Comparison of ENCODE assay signal across 19 cellular contexts in genomic region chr2:177395594-177395993, GRCh38. TPM values are rescaled to one million over a fixed set of nuclear protein-coding genes. Genes with fewer than 3 reads are reported as not detected.
DNase-seq lines count a peak whose midpoint lies in the region; ATAC-seq, FAIRE-seq and TF ChIP-seq lines count a peak whose summit lies in the region.
"Had no signal": no experiment of that assay in that cellular context is flagged by ENCODE, and none has a peak within 500 bp of the region (broad histone marks: within the 10 kb centered on the region; RNA-seq: fewer than 3 reads in every experiment).

No MANE protein-coding gene starts in this region.

- no peak for ATAC-seq in CD4-positive, alpha-beta T cell (ENCODE audit: poor library complexity)
- no peak for ATAC-seq in IMR-90 (ENCODE audit: low read depth)
- no peak for ATAC-seq in RWPE2 (ENCODE audit: low read depth)
- ATAC-seq in GM21786 (IDR thresholded peaks at IDR 0.05; ENCODE audit: unreplicated experiment) = no peak
- ATAC-seq in HG02973 (IDR thresholded peaks at IDR 0.05; ENCODE audit: unreplicated experiment) = no peak
- ATAC-seq in sciatic nerve = no peak
- ATAC-seq: T-cell had no signal

- no peak overlapping the region for H2AFZ ChIP-seq in IMR-90 (replicated peaks; ENCODE audit: low read length, poor library complexity)
- no peak overlapping the region for H2AFZ ChIP-seq in endothelial cell of umbilical vein (ENCODE audit: low read depth, low read length)

- DNase-seq in CD4-positive, alpha-beta T cell = no peak
- no peak for DNase-seq in IMR-90
- no peak for DNase-seq in RWPE2 (ENCODE audit: low spot score)
- no peak for DNase-seq in endothelial cell of umbilical vein (ENCODE audit: low read depth, low spot score)
- DNase-seq in NCI-H748 (lab: John Stamatoyannopoulos, UW; ENCODE audit: unreplicated experiment) = no peak
- DNase-seq in sciatic nerve (ENCODE audit: low spot score) = no peak
- DNase-seq: GF-D8, HFFc6, NCI-H1092 treated with DMSO at 0.1 percent for 48 hours, NCI-H1694 treated with DMSO at 0.1 percent for 48 hours, NCI-H446 treated with DMSO at 0.1 percent for 48 hours, NCI-H774, SJCRH30, T-cell, T1000 had no signal

- BruUV-seq in IMR-90 (replicated peaks; lab: Mats Ljungman, UMichigan) (no TSS peak), endothelial cell of umbilical vein (replicated peaks; lab: Mats Ljungman, UMichigan) (no TSS peak)

- TF ChIP-seq RAD21 in IMR-90 (IDR thresholded peaks at IDR 0.05; ENCODE audit: low read length) = no peak

- H3K14ac ChIP-seq in IMR-90 (replicated peaks; ENCODE audit: low read depth, low read length) = no peak overlapping the region

- no peak overlapping the region for H2BK15ac ChIP-seq in IMR-90 (ENCODE audit: low read depth, low read length)

- no peak overlapping the region for H2BK120ac ChIP-seq in IMR-90 (ENCODE audit: low read depth, low read length)

- POLR2A ChIA-PET in CD4-positive, alpha-beta T cell (lab: Charles Lee) = interaction anchor here (0.6 to 0.8 kb wide), 2 partner anchors 14 to 231 kb away, joined by 3 read pairs; no protein-coding TSS in a partner anchor
- POLR2A ChIA-PET in IMR-90 (lab: Charles Lee; ENCODE audit: unreplicated experiment) = no interaction called here
- POLR2A ChIA-PET in endothelial cell of umbilical vein (lab: Charles Lee) = no interaction called here

- H3K4me3 ChIP-seq in IMR-90 (ENCODE audit: insufficient read depth, low read depth, low read length) (no peak overlapping the region), RWPE2 (ENCODE audit: severe bottlenecking) (no peak overlapping the region), endothelial cell of umbilical vein (replicated peaks in 1 of 3; ENCODE audit: insufficient read depth in 1 of 3, low read depth in 1 of 3, low read length in 3 of 3) (no peak overlapping the region)
- H3K4me3 ChIP-seq: BLaER1 treated with 17β-estradiol and CSF1 and Interleukin-3, amounts not matched to agents 10 nM and 100 nM; SJCRH30 had no signal

- CTCF ChIA-PET in CD4-positive, alpha-beta T cell (lab: Charles Lee) = interaction anchor here (1.0 kb wide), 1 partner anchor 231 kb away, joined by 3 read pairs; no protein-coding TSS in a partner anchor
- CTCF ChIA-PET in IMR-90 (lab: Yijun Ruan, JAX) (no interaction called here), endothelial cell of umbilical vein (lab: Charles Lee) (interaction anchor here (2.1 to 4.3 kb wide), 3 partner anchors 10 to 231 kb away, joined by 9 to 15 read pairs (median 14); no protein-coding TSS in a partner anchor)

- no peak overlapping the region for H4K5ac ChIP-seq in IMR-90 (ENCODE audit: low read depth, low read length)

- peak overlapping the region; percentile 6 for H3K27ac Mint-ChIP-seq in CD4-positive, alpha-beta T cell
- H3K27ac Mint-ChIP-seq: T-cell had no signal

- H3K27ac ChIP-seq in CD4-positive, alpha-beta T cell (ENCODE audit: low read depth, low read length) = no peak overlapping the region
- no peak overlapping the region for H3K27ac ChIP-seq in IMR-90 (ENCODE audit: insufficient read depth, low read length)
- peak overlapping the region; percentile 74 for H3K27ac ChIP-seq in RWPE2 (ENCODE audit: poor library complexity, severe bottlenecking)
- H3K27ac ChIP-seq in endothelial cell of umbilical vein (ENCODE audit: insufficient read depth, low read depth, low read length) = peak overlapping the region; percentile 82
- H3K27ac ChIP-seq: BLaER1 treated with 17β-estradiol and CSF1 and Interleukin-3, amounts not matched to agents 10 nM and 100 nM; SJCRH30 had no signal

- no peak for TF ChIP-seq CTCF in CD4-positive, alpha-beta T cell (IDR thresholded peaks at IDR 0.05)
- no peak for TF ChIP-seq CTCF in IMR-90 (conservative IDR thresholded peaks at IDR 0.05; ENCODE audit: low read depth, low read length)
- no peak for TF ChIP-seq CTCF in RWPE2 (IDR thresholded peaks at IDR 0.05; ENCODE audit: poor library complexity, severe bottlenecking)
- no peak for TF ChIP-seq CTCF in endothelial cell of umbilical vein (IDR thresholded peaks at IDR 0.05; ENCODE audit: extremely low read depth in 1 of 2, insufficient read depth in 1 of 2, low read depth in 1 of 2, low read length in 2 of 2)

- FAIRE-seq in endothelial cell of umbilical vein (lab: Jason Lieb, UNC) = no peak
- FAIRE-seq: H1 had no signal

- H3K36me3 Mint-ChIP-seq in CD4-positive, alpha-beta T cell (ENCODE audit: low read depth) = peaks cover 17% of the 10 kb centered on the region

- no peaks in the 10 kb centered on the region for H3K9me3 ChIP-seq in CD4-positive, alpha-beta T cell (ENCODE audit: control insufficient read depth, low read length)
- H3K9me3 ChIP-seq in IMR-90 (ENCODE audit: control insufficient read depth, insufficient read depth, low read length) (no peaks in the 10 kb centered on the region), RWPE2 (ENCODE audit: severe bottlenecking) (no peaks in the 10 kb centered on the region), endothelial cell of umbilical vein (replicated peaks; ENCODE audit: control insufficient read depth, insufficient read depth, low read length) (no peaks in the 10 kb centered on the region)
- H3K9me3 ChIP-seq: BLaER1 treated with 17β-estradiol and CSF1 and Interleukin-3, amounts not matched to agents 10 nM and 100 nM; SJCRH30 had no signal

- no peaks in the 10 kb centered on the region for H3K27me3 Mint-ChIP-seq in CD4-positive, alpha-beta T cell
- H3K27me3 Mint-ChIP-seq: T-cell had no signal

- H3K4me3 Mint-ChIP-seq in CD4-positive, alpha-beta T cell = peak overlapping the region; percentile 30

- H3K27me3 ChIP-seq in CD4-positive, alpha-beta T cell (ENCODE audit: control insufficient read depth, insufficient read depth, low read length) = no peaks in the 10 kb centered on the region
- H3K27me3 ChIP-seq in IMR-90 (ENCODE audit: control insufficient read depth, insufficient read depth, low read length) (no peaks in the 10 kb centered on the region), RWPE2 (ENCODE audit: insufficient read depth, poor library complexity, severe bottlenecking) (no peaks in the 10 kb centered on the region), endothelial cell of umbilical vein (ENCODE audit: control insufficient read depth in 2 of 2, insufficient read depth in 2 of 2, low read length in 2 of 2) (no peaks in the 10 kb centered on the region)
- H3K27me3 ChIP-seq: SJCRH30 had no signal

- peaks cover 83% of the 10 kb centered on the region for H3K4me1 Mint-ChIP-seq in CD4-positive, alpha-beta T cell (ENCODE audit: low read depth)

- in situ Hi-C loops in IMR-90 (cut with MboI; ENCODE audit: low sequenced_read_pairs) = no loop called here

- intact Hi-C loops in CD4-positive, alpha-beta T cell (cut with DNase I, micrococcal nuclease) = loop anchor here in 1 of 2 experiments (10.0 kb wide), 1 partner anchor 131 kb away; the partner anchor contains the start of gene NFE2L2
- intact Hi-C loops in IMR-90 (cut with micrococcal nuclease) = loop anchor here (5.0 kb wide), 2 partner anchors 133 to 233 kb away; partner anchors contain the start of gene NFE2L2
- intact Hi-C loops in endothelial cell of umbilical vein (cut with micrococcal nuclease) = loop anchor here (5.0 kb wide), 1 partner anchor 153 kb away; no protein-coding TSS in a partner anchor
- intact Hi-C loops in sciatic nerve (cut with DNase I) = no loop called here

- H4K8ac ChIP-seq in IMR-90 (ENCODE audit: low read depth in 2 of 2, low read length in 2 of 2) = no peak overlapping the region

- H3K18ac ChIP-seq in IMR-90 (ENCODE audit: low read depth, low read length) = no peak overlapping the region

- H4K20me1 ChIP-seq in IMR-90 (ENCODE audit: insufficient read depth, low read length) (peaks cover 31% of the 10 kb centered on the region), endothelial cell of umbilical vein (replicated peaks; ENCODE audit: control insufficient read depth, extremely low read depth, insufficient read depth, low read length) (no peaks in the 10 kb centered on the region)

- no peak overlapping the region for H4K91ac ChIP-seq in IMR-90 (ENCODE audit: insufficient read depth, low read depth, low read length)

- H3K79me1 ChIP-seq in IMR-90 (ENCODE audit: low read depth in 1 of 2, low read length in 2 of 2) = peaks cover 12 to 73% of the 10 kb centered on the region in 2 experiments

- H3K4me1 ChIP-seq in IMR-90 (ENCODE audit: control insufficient read depth, insufficient read depth, low read length) = peaks cover 6% of the 10 kb centered on the region
- H3K4me1 ChIP-seq in RWPE2 (ENCODE audit: insufficient read depth, poor library complexity, severe bottlenecking) = peaks cover 49% of the 10 kb centered on the region
- H3K4me1 ChIP-seq in endothelial cell of umbilical vein (ENCODE audit: control insufficient read depth, extremely low read depth, insufficient read depth, low read length) = peaks cover 76% of the 10 kb centered on the region

- H2AK5ac ChIP-seq in IMR-90 (ENCODE audit: low read depth, low read length) = no peak overlapping the region

- peak overlapping the region; percentile 42; the same call in 1 of the 2 replicates for H3K23ac ChIP-seq in IMR-90 (ENCODE audit: low read depth, low read length)

- no peaks in the 10 kb centered on the region for H3K36me3 ChIP-seq in IMR-90 (ENCODE audit: control insufficient read depth, insufficient read depth, low read length)
- H3K36me3 ChIP-seq in RWPE2 (ENCODE audit: low read depth) = peaks cover 5% of the 10 kb centered on the region; the same call in 1 of the 2 replicates
- H3K36me3 ChIP-seq in endothelial cell of umbilical vein (ENCODE audit: control insufficient read depth in 2 of 2, extremely low read depth in 1 of 2, insufficient read depth in 2 of 2, low read length in 2 of 2) = no peaks in the 10 kb centered on the region
- H3K36me3 ChIP-seq: SJCRH30 had no signal

- H2AK9ac ChIP-seq in IMR-90 (replicated peaks; ENCODE audit: low read depth, low read length, poor library complexity) = no peak overlapping the region

- no peak overlapping the region for H3K4ac ChIP-seq in IMR-90 (ENCODE audit: low read depth, low read length)

- H3K56ac ChIP-seq in IMR-90 (ENCODE audit: extremely low read depth, insufficient read depth, low read length) = no peak overlapping the region

- dilution Hi-C loops in IMR-90 (cut with HindIII; ENCODE audit: low sequenced_read_pairs, unreplicated experiment) = no loop called here
- dilution Hi-C loops in endothelial cell of umbilical vein (cut with MboI; ENCODE audit: extremely low pct_ligation_motif_present, low sequenced_read_pairs) = loop anchor here (10.0 kb wide), 1 partner anchor 231 kb away; no protein-coding TSS in a partner anchor

- no peaks in the 10 kb centered on the region for H3K9me3 Mint-ChIP-seq in CD4-positive, alpha-beta T cell
- H3K9me3 Mint-ChIP-seq: HFFc6, T-cell had no signal

- peaks cover 75% of the 10 kb centered on the region for H3K79me2 ChIP-seq in endothelial cell of umbilical vein (ENCODE audit: control insufficient read depth, insufficient read depth, low read length)

- H3K9me1 ChIP-seq in IMR-90 (ENCODE audit: insufficient read depth, low read length) (peaks cover 5% of the 10 kb centered on the region), endothelial cell of umbilical vein (replicated peaks; ENCODE audit: control insufficient read depth, extremely low read depth, insufficient read depth, low read length) (no peaks in the 10 kb centered on the region)

- no peak for TF ChIP-seq POLR2A in IMR-90 (IDR thresholded peaks at IDR 0.05; ENCODE audit: low read depth, low read length)
- TF ChIP-seq POLR2A in endothelial cell of umbilical vein (IDR thresholded peaks at IDR 0.05; ENCODE audit: low read depth, low read length) = no peak

- H3K9ac ChIP-seq in IMR-90 (ENCODE audit: low read depth, low read length) = no peak overlapping the region
- no peak overlapping the region for H3K9ac ChIP-seq in endothelial cell of umbilical vein (replicated peaks; ENCODE audit: extremely low read depth, insufficient read depth, low read length)
- H3K9ac ChIP-seq: BLaER1 treated with 17β-estradiol and CSF1 and Interleukin-3, amounts not matched to agents 10 nM and 100 nM had no signal

- no peak overlapping the region for H2BK20ac ChIP-seq in IMR-90 (ENCODE audit: low read depth, low read length)

- H2BK5ac ChIP-seq in IMR-90 (ENCODE audit: low read depth, low read length, poor library complexity, severe bottlenecking) = no peak overlapping the region

- H3K4me2 ChIP-seq in IMR-90 (ENCODE audit: low read depth, low read length) (no peak overlapping the region), endothelial cell of umbilical vein (ENCODE audit: insufficient read depth, low read length) (peak overlapping the region; percentile 51)

RNA-seq across cellular contexts. Expression of gene AGPS, which starts 3.0 kb away (rescaled TPM):
- total RNA-seq in CD4-positive, alpha-beta T cell = 10 to 100 TPM; 21.5 to 23.9 TPM
- total RNA-seq in IMR-90 (2012; rRNA removed) = 18.6 and 34.4 TPM in 2 replicates
- polyA plus RNA-seq in IMR-90 (2012; rRNA removed) = 5.5 and 6.6 TPM in 2 replicates
- polyA plus RNA-seq in IMR-90 (2012; cell fraction: cytosol; rRNA removed) = 2.5 and 7.5 TPM in 2 replicates
- 2.3 and 3.0 TPM in 2 replicates for polyA plus RNA-seq in IMR-90 (2012; cell fraction: nucleus; rRNA removed; ENCODE audit: low replicate concordance)
- total RNA-seq in endothelial cell of umbilical vein = 88.8 and 96.5 TPM in 2 replicates
- 7.5 and 10.1 TPM in 2 replicates for polyA plus RNA-seq in endothelial cell of umbilical vein
- 16.6 and 17.8 TPM in 2 replicates for polyA plus RNA-seq in endothelial cell of umbilical vein (2011; cell fraction: cytosol; rRNA removed)
- 16.1 and 29.2 TPM in 2 replicates for polyA plus RNA-seq in endothelial cell of umbilical vein (2011; cell fraction: nucleus; rRNA removed)
- 47.9 and 71.7 TPM in 2 replicates for polyA plus RNA-seq in endothelial cell of umbilical vein (2012)
- 28.9 and 33.3 TPM in 2 replicates for polyA minus RNA-seq in endothelial cell of umbilical vein
- 32.8 TPM for polyA minus RNA-seq in endothelial cell of umbilical vein (2011; cell fraction: cytosol; rRNA and poly(A)+ RNA removed)
- 60.9 and 96.6 TPM in 2 replicates for polyA minus RNA-seq in endothelial cell of umbilical vein (2011; cell fraction: nucleus; rRNA and poly(A)+ RNA removed)
- 44.2 TPM for total RNA-seq in sciatic nerve

Comparison
In these comparisons a context has a peak if more than half of its experiments do, and no peak if none do; other contexts are left out.
1. H3K27ac ChIP-seq: peak in RWPE2 (single experiment) and endothelial cell of umbilical vein (single experiment); none in CD4-positive, alpha-beta T cell (single experiment) and IMR-90 (single experiment).